Comparison of ENCODE assay signal across 8 cellular contexts in genomic region chr9:131394464-131395026, GRCh38. TPM values are rescaled to one million over a fixed set of nuclear protein-coding genes. Genes with fewer than 3 reads are reported as not detected.
A peak's percentile ranks its signal among the peaks of the same experiment; 100 is the strongest.
DNase-seq lines count a peak whose midpoint lies in the region; ATAC-seq, FAIRE-seq and TF ChIP-seq lines count a peak whose summit lies in the region.

No MANE protein-coding gene starts in this region.

- DNase-seq in Caki2 (ENCODE audit: low read depth) (peak; percentile 33), urothelium cell line (ENCODE audit: low spot score) (peak; percentile 62), ureter (ENCODE audit: low spot score) (no peak)
- DNase-seq in activated T-cell treated with anti-CD3 and anti-CD28 coated beads, Interleukin-2, amount 50 U/mL, for 24 hours = peak; percentile 74
- DNase-seq in naive thymus-derived CD4-positive, alpha-beta T cell = peak; percentile 49 to 71 (median 65)

- intact Hi-C loops in naive thymus-derived CD4-positive, alpha-beta T cell (cut with micrococcal nuclease) = loop anchor here (1.0 to 10.0 kb wide), 15 partner anchors 14 to 1550 kb away; partner anchors contain the start of genes FNBP1 (in 1 of the 2), POMT1 (in 1 of the 2), SETX (in 1 of the 2) and TSC1 (in 1 of the 2)

- WGBS in esophagus, 2 donors = 0 to 1% methylated on average over 46 to 61 of the region's 61 CpGs

- CTCF ChIA-PET in naive thymus-derived CD4-positive, alpha-beta T cell (lab: Charles Lee) = interaction anchor here (0.7 kb wide), 2 partner anchors 26 to 27 kb away, joined by 3 read pairs; no protein-coding TSS in a partner anchor

- H3K4me3 ChIP-seq in Loucy (ENCODE audit: low read length, poor library complexity, severe bottlenecking) (peak overlapping the region; percentile 82), esophagus (ENCODE audit: low read depth in 1 of 2, low read length in 2 of 2) (peak overlapping the region; percentile 75 to 88)
- peak overlapping the region; percentile 69 for H3K4me3 ChIP-seq in naive thymus-derived CD4-positive, alpha-beta T cell (ENCODE audit: low read length)

- H3F3A ChIP-seq in Loucy (ENCODE audit: low read depth) = peaks cover 21% of the 10 kb centered on the region

- H3K4me2 ChIP-seq in Loucy (ENCODE audit: low read depth, low read length, poor library complexity, severe bottlenecking) = peak overlapping the region; percentile 94

- no peaks in the 10 kb centered on the region for H3K9me3 ChIP-seq in Loucy (ENCODE audit: insufficient read depth, low read depth, low read length)
- H3K9me3 ChIP-seq in esophagus (ENCODE audit: control insufficient read depth in 2 of 2, insufficient read depth in 1 of 2, low read depth in 1 of 2, low read length in 1 of 2) = no peaks in the 10 kb centered on the region
- no peaks in the 10 kb centered on the region for H3K9me3 ChIP-seq in naive thymus-derived CD4-positive, alpha-beta T cell (ENCODE audit: control insufficient read depth in 2 of 3, low read length in 3 of 3)

- peak overlapping the region; percentile 98 to 99 for H3K27ac ChIP-seq in esophagus (ENCODE audit: low read depth in 2 of 2, low read length in 1 of 2)
- peak overlapping the region; percentile 93 for H3K27ac ChIP-seq in naive thymus-derived CD4-positive, alpha-beta T cell (ENCODE audit: low read depth, low read length)

- POLR2A ChIA-PET in naive thymus-derived CD4-positive, alpha-beta T cell (lab: Charles Lee) = interaction anchor here (0.6 to 5.6 kb wide), 4 partner anchors 12 to 1352 kb away, joined by 3 to 64 read pairs (median 27); no protein-coding TSS in a partner anchor

- no peaks in the 10 kb centered on the region for H3K9me2 ChIP-seq in Loucy (replicated peaks; ENCODE audit: low read depth, low read length)

- in situ Hi-C loops in Caki2 (cut with HindIII; ENCODE audit: low pct_unique_long_range_greater_than_20kb, low sequenced_read_pairs) = no loop called here

- peak overlapping the region; percentile 92 for H3K4me3 Mint-ChIP-seq in activated T-cell treated with anti-CD3 and anti-CD28 coated beads, Interleukin-2, amount 50 U/mL, for 24 hours
- H3K4me3 Mint-ChIP-seq in naive thymus-derived CD4-positive, alpha-beta T cell = peak overlapping the region; percentile 87 to 99 (median 94)

- no peaks in the 10 kb centered on the region for H3K9me3 Mint-ChIP-seq in activated T-cell treated with anti-CD3 and anti-CD28 coated beads, Interleukin-2, amount 50 U/mL, for 24 hours
- H3K9me3 Mint-ChIP-seq in naive thymus-derived CD4-positive, alpha-beta T cell = peaks cover 0 to 1% (median 0%) of the 10 kb centered on the region in 11 donors

- peaks cover 30% of the 10 kb centered on the region for H3K36me3 Mint-ChIP-seq in activated T-cell treated with anti-CD3 and anti-CD28 coated beads, Interleukin-2, amount 50 U/mL, for 24 hours (ENCODE audit: low read depth)
- peaks cover 0 to 12% (median 0%) of the 10 kb centered on the region in 5 donors for H3K36me3 Mint-ChIP-seq in naive thymus-derived CD4-positive, alpha-beta T cell

- H4K20me1 ChIP-seq in Loucy (ENCODE audit: insufficient read depth, low read length, poor library complexity, severe bottlenecking) = peaks cover 44% of the 10 kb centered on the region

- H3K9ac ChIP-seq in Loucy (ENCODE audit: low read depth, low read length, poor library complexity, severe bottlenecking) = peak overlapping the region; percentile 96

- H2AFZ ChIP-seq in Loucy (ENCODE audit: low read length) = no peak overlapping the region

- H3K27me3 ChIP-seq in Loucy (ENCODE audit: insufficient read depth, low read length, poor library complexity, severe bottlenecking) (no peaks in the 10 kb centered on the region), esophagus (ENCODE audit: control insufficient read depth in 1 of 2, insufficient read depth in 2 of 2, low read length in 2 of 2) (no peaks in the 10 kb centered on the region)
- no peaks in the 10 kb centered on the region for H3K27me3 ChIP-seq in naive thymus-derived CD4-positive, alpha-beta T cell (ENCODE audit: control insufficient read depth in 2 of 2, insufficient read depth in 2 of 2, low read length in 2 of 2)

- no peaks in the 10 kb centered on the region for H3K36me3 ChIP-seq in Loucy (ENCODE audit: insufficient read depth, low read length)
- H3K36me3 ChIP-seq in esophagus (ENCODE audit: control insufficient read depth in 2 of 2, insufficient read depth in 2 of 2, low read length in 1 of 2) = no peaks in the 10 kb centered on the region
- H3K36me3 ChIP-seq in naive thymus-derived CD4-positive, alpha-beta T cell (ENCODE audit: control insufficient read depth in 2 of 3, insufficient read depth in 3 of 3, low read length in 3 of 3) = no peaks in the 10 kb centered on the region

- H3K27me3 Mint-ChIP-seq in activated T-cell treated with anti-CD3 and anti-CD28 coated beads, Interleukin-2, amount 50 U/mL, for 24 hours = no peaks in the 10 kb centered on the region
- peaks cover 0 to 18% (median 0%) of the 10 kb centered on the region in 5 donors for H3K27me3 Mint-ChIP-seq in naive thymus-derived CD4-positive, alpha-beta T cell

- peak overlapping the region; percentile 96 for H3K27ac Mint-ChIP-seq in activated T-cell treated with anti-CD3 and anti-CD28 coated beads, Interleukin-2, amount 50 U/mL, for 24 hours
- peak overlapping the region; percentile 92 to 99 (median 98) for H3K27ac Mint-ChIP-seq in naive thymus-derived CD4-positive, alpha-beta T cell

- FAIRE-seq in urothelium cell line (lab: Jason Lieb, UNC) = no peak

- TF ChIP-seq CTCF in Loucy (conservative IDR thresholded peaks at IDR 0.05; ENCODE audit: low read length) = no peak

- H3K4me1 ChIP-seq in Loucy (ENCODE audit: insufficient read depth, low read length, poor library complexity, severe bottlenecking) (peaks cover 40% of the 10 kb centered on the region), esophagus (ENCODE audit: control insufficient read depth in 2 of 2, insufficient read depth in 2 of 2, low read length in 1 of 2) (peaks cover 7 to 10% of the 10 kb centered on the region in 2 donors)
- H3K4me1 ChIP-seq in naive thymus-derived CD4-positive, alpha-beta T cell (ENCODE audit: control insufficient read depth in 2 of 2, insufficient read depth in 2 of 2, low read length in 2 of 2) = peaks cover 47 to 49% of the 10 kb centered on the region in 2 donors

- peaks cover 48% of the 10 kb centered on the region for H3K79me2 ChIP-seq in Loucy (ENCODE audit: insufficient read depth, low read length)

- peaks cover 48% of the 10 kb centered on the region for H3K4me1 Mint-ChIP-seq in activated T-cell treated with anti-CD3 and anti-CD28 coated beads, Interleukin-2, amount 50 U/mL, for 24 hours (ENCODE audit: low read depth)
- peaks cover 43 to 55% (median 53%) of the 10 kb centered on the region in 7 donors for H3K4me1 Mint-ChIP-seq in naive thymus-derived CD4-positive, alpha-beta T cell

- ATAC-seq in GM21526 (IDR thresholded peaks at IDR 0.05; ENCODE audit: low FRiP score, unreplicated experiment) = peak; percentile 38
- ATAC-seq in naive thymus-derived CD4-positive, alpha-beta T cell = peak; percentile 16

RNA-seq across cellular contexts. Expression of gene PRRC2B, which starts 0.7 kb away (rescaled TPM):
- total RNA-seq in Caki2 (2014; rRNA removed; shearing (Covaris generic); ENCODE audit: low replicate concordance) = 35.4 and 36.8 TPM in 2 replicates
- 10 to 100 TPM; 26.8 to 60.0 TPM for polyA plus RNA-seq in esophagus
- 100 to 1,000 TPM; 208 to 382 (median 272) TPM for total RNA-seq in naive thymus-derived CD4-positive, alpha-beta T cell
- 10 to 100 TPM; 29.8 to 62.4 TPM for polyA plus RNA-seq in naive thymus-derived CD4-positive, alpha-beta T cell
- 215 TPM for total RNA-seq in ureter
